Comparison of ENCODE assay signal across 9 cellular contexts in the genomic region with DNA sequence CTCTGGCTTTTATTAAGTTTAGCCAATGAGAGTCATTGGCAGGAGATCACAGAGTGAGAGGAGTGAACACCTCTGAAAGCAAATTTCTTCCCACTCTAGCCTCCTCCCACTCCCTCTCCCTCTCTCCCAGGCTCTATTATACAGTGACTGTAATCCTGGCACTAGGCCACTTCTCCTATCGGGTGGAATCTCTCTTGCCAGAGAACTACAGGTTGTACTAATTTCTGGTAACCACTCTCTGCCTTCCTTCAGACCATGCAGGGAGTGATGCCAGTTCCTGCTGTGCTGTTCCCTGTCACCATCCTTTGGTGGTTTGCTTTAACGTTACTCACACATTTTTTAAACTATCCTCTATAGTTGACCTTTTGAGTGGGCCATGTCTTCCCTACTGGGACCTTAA.
DNase-seq lines count a peak whose midpoint lies in the region; ATAC-seq and TF ChIP-seq lines count a peak whose summit lies in the region.
"Had no signal": no experiment of that assay in that cellular context is flagged by ENCODE, and none has a peak within 500 bp of the region (broad histone marks: within the 10 kb centered on the region; RNA-seq: fewer than 3 reads in every experiment).

No MANE protein-coding gene starts in this region.

- H3K27ac Mint-ChIP-seq in activated naive CD4-positive, alpha-beta T cell treated with anti-CD3 and anti-CD28 coated beads, Interleukin-2, amount 50 U/mL, for 72 hours, result peak overlapping the region in 1 of 2 donors; percentile 4
- H3K27ac Mint-ChIP-seq: immature natural killer cell had no signal

- peaks cover 17% of the 10 kb centered on the region for H3K4me1 ChIP-seq in upper lobe of right lung

- ATAC-seq in activated naive CD4-positive, alpha-beta T cell treated with anti-CD3 and anti-CD28 coated beads, Interleukin-2, amount 50 U/mL, for 72 hours, result peak; percentile 16 to 84
- ATAC-seq in upper lobe of right lung, result peak; percentile 57

- H3K9me3 ChIP-seq in upper lobe of right lung, result no peaks in the 10 kb centered on the region

- no peaks in the 10 kb centered on the region for H3K9me3 Mint-ChIP-seq in activated naive CD4-positive, alpha-beta T cell treated with anti-CD3 and anti-CD28 coated beads, Interleukin-2, amount 50 U/mL, for 72 hours
- H3K9me3 Mint-ChIP-seq: immature natural killer cell had no signal

- no peak overlapping the region for H3K27ac ChIP-seq in upper lobe of right lung

- no peak for TF ChIP-seq CTCF in upper lobe of right lung (IDR thresholded peaks at IDR 0.05)

- no peaks in the 10 kb centered on the region for H3K27me3 ChIP-seq in upper lobe of right lung

- intact Hi-C loops in upper lobe of right lung (cut with DNase I), result no loop called here

- H3K36me3 ChIP-seq in upper lobe of right lung, result no peaks in the 10 kb centered on the region

- H3K4me3 ChIP-seq in upper lobe of right lung, result no peak overlapping the region

- no peak for DNase-seq in activated naive CD4-positive, alpha-beta T cell treated with anti-CD3 and anti-CD28 coated beads, Interleukin-2, amount 50 U/mL, for 72 hours (ENCODE audit: low spot score in 2 of 2)
- no peak for DNase-seq in activated naive CD4-positive, alpha-beta T cell treated with anti-CD3 and anti-CD28 coated beads, Interleukin-2, amount 50 U/mL, for 16 hours
- DNase-seq in RKO (ENCODE audit: low spot score), result peak; percentile 9
- peak; percentile 84 for DNase-seq in fibroblast of peridontal ligament (ENCODE audit: extremely low read depth)
- DNase-seq in upper lobe of right lung, result no peak
- DNase-seq in stimulated activated CD4-positive, alpha-beta T cell treated with anti-CD3 and anti-CD28 coated beads, Interleukin-4, amount 100 ng/mL, for 1 hour, result no peak
- DNase-seq in amygdala (lab: John Stamatoyannopoulos, UW), result no peak
- DNase-seq in NCI-H774 (lab: John Stamatoyannopoulos, UW), result no peak
- DNase-seq: immature natural killer cell had no signal

- H3K36me3 Mint-ChIP-seq in activated naive CD4-positive, alpha-beta T cell treated with anti-CD3 and anti-CD28 coated beads, Interleukin-2, amount 50 U/mL, for 72 hours, result no peaks in the 10 kb centered on the region
- H3K36me3 Mint-ChIP-seq: immature natural killer cell had no signal

Comparison
In these comparisons a context has a peak if more than half of its experiments do, and no peak if none do; other contexts are left out.
1. DNase-seq: peak in RKO (single experiment) and fibroblast of peridontal ligament (single experiment); none in activated naive CD4-positive, alpha-beta T cell treated with anti-CD3 and anti-CD28 coated beads, Interleukin-2, amount 50 U/mL, for 72 hours (0 of 2), activated naive CD4-positive, alpha-beta T cell treated with anti-CD3 and anti-CD28 coated beads, Interleukin-2, amount 50 U/mL, for 16 hours (single experiment), upper lobe of right lung (single experiment), stimulated activated CD4-positive, alpha-beta T cell treated with anti-CD3 and anti-CD28 coated beads, Interleukin-4, amount 100 ng/mL, for 1 hour (single experiment), amygdala (0 of 56) and NCI-H774 (single experiment).